In the genomic region with DNA sequence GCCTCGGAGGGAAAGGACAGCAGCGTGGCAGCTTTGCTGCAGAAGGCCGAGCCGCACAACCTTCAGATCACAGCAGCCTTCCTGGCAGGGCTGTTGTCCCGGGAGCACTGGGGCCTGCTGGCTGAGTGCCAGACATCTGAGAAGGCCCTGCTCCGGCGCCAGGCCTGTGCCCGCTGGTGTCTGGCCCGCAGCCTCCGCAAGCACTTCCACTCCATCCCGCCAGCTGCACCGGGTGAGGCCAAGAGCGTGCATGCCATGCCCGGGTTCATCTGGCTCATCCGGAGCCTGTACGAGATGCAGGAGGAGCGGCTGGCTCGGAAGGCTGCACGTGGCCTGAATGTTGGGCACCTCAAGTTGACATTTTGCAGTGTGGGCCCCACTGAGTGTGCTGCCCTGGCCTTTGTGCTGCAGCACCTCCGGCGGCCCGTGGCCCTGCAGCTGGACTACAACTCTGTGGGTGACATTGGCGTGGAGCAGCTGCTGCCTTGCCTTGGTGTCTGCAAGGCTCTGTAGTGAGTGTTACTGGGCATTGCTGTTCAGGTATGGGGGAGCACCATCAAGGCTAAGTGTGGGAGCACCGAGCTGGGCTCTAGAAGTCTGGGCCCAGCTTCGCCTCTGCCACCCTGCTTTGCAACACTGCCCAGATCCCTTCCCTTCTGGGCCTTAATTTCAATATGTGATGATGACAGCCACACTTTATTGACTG, we compare ENCODE assay signal across 1 cellular context.
TF ChIP-seq lines count a peak whose summit lies in the region.

No MANE protein-coding gene starts in this region.

TF ChIP-seq in K562, 482 proteins besides CTCF, POLR2A, EP300 and RAD21:
- TF ChIP-seq ZNF263 (CRISPR knock-in tag; IDR thresholded peaks at IDR 0.05; ENCODE audit: borderline replicate concordance) (peak; percentile 72; the same call in 1 of the 2 replicates), NFE2 (IDR thresholded peaks at IDR 0.05; ENCODE audit: low read depth) (no peak), FOXK2 (conservative IDR thresholded peaks at IDR 0.05 in 1 of 2, IDR thresholded peaks at IDR 0.05 in 1 of 2; ENCODE audit: low read depth in 2 of 2) (no peak), ATF1 (CRISPR knock-in tag; IDR thresholded peaks at IDR 0.05) (no peak), ATF1 (tag; IDR thresholded peaks at IDR 0.05) (0 out of 2 replicates have a peak, but pooled peaks have one; percentile 18), NFIC (IDR thresholded peaks at IDR 0.05) (peak; percentile 59; the same call in 1 of the 2 replicates), SAP30 (IDR thresholded peaks at IDR 0.05; ENCODE audit: borderline replicate concordance, insufficient read depth, low read depth, low read length, poor library complexity, severe bottlenecking) (no peak)
